12 cellular contexts compared by ENCODE assay signal in genomic region chr1:229781453-229781852, GRCh38.
DNase-seq lines count a peak whose midpoint lies in the region; ATAC-seq and TF ChIP-seq lines count a peak whose summit lies in the region.
"Had no signal": no experiment of that assay in that cellular context is flagged by ENCODE, and none has a peak within 500 bp of the region (broad histone marks: within the 10 kb centered on the region; RNA-seq: fewer than 3 reads in every experiment).

No MANE protein-coding gene starts in this region.

- CTCF ChIA-PET in activated CD4-positive, alpha-beta T cell treated with anti-CD3 and anti-CD28 coated beads, Interleukin-2, amount 10 ng/mL, durations not matched to agents 7 days and 5 days (lab: Charles Lee), result interaction anchor here (0.5 kb wide), 1 partner anchor 62 kb away, joined by 4 read pairs; no protein-coding TSS in a partner anchor

- H3K36me3 Mint-ChIP-seq in activated CD4-positive, alpha-beta T cell treated with anti-CD3 and anti-CD28 coated beads, Interleukin-2, amount 10 ng/mL, durations not matched to agents 7 days and 5 days (ENCODE audit: low read depth), result no peaks in the 10 kb centered on the region

- no peaks in the 10 kb centered on the region for H3K4me1 Mint-ChIP-seq in activated CD4-positive, alpha-beta T cell treated with anti-CD3 and anti-CD28 coated beads, Interleukin-2, amount 10 ng/mL, durations not matched to agents 7 days and 5 days
- H3K4me1 Mint-ChIP-seq: activated CD4-positive, alpha-beta T cell treated with anti-CD3 and anti-CD28 coated beads, Interleukin-2, amount 10 ng/mL, durations not matched to agents 24 days and 14 days had no signal

- H3K4me3 Mint-ChIP-seq in activated CD4-positive, alpha-beta T cell treated with anti-CD3 and anti-CD28 coated beads, Interleukin-2, amount 10 ng/mL, durations not matched to agents 7 days and 5 days, result no peak overlapping the region
- H3K4me3 Mint-ChIP-seq: activated CD4-positive, alpha-beta T cell treated with anti-CD3 and anti-CD28 coated beads, Interleukin-2, amount 10 ng/mL, durations not matched to agents 24 days and 14 days; dendritic cell treated with granulocyte-macrophage colony-stimulating factor and Interleukin-4, amounts not matched to agents 40 ng/mL and 50 ng/mL, for 4 days had no signal

- peaks cover 32% of the 10 kb centered on the region for H3K27me3 ChIP-seq in foreskin keratinocyte
- H3K27me3 ChIP-seq in thoracic aorta (replicated peaks; ENCODE audit: insufficient read depth), result no peaks in the 10 kb centered on the region

- DNase-seq in NCI-H82 (lab: John Stamatoyannopoulos, UW) (peak; percentile 22), NCI-H82 treated with DMSO at 0.1 percent for 48 hours (lab: John Stamatoyannopoulos, UW; ENCODE audit: unreplicated experiment) (no peak), NCI-H510A treated with DMSO at 0.1 percent for 48 hours (lab: John Stamatoyannopoulos, UW) (peak; percentile 62), foreskin keratinocyte (no peak), thoracic aorta (ENCODE audit: low spot score) (no peak)
- no peak for DNase-seq in activated CD4-positive, alpha-beta T cell treated with anti-CD3 and anti-CD28 coated beads, Interleukin-2, amount 10 ng/mL, durations not matched to agents 7 days and 5 days
- DNase-seq: activated CD4-positive, alpha-beta T cell treated with anti-CD3 and anti-CD28 coated beads, Interleukin-2, amount 10 ng/mL, durations not matched to agents 24 days and 14 days; activated naive CD4-positive, alpha-beta T cell treated with anti-CD3 and anti-CD28 coated beads, Interleukin-2, amount 50 U/mL, for 16 hours; NCI-H1048 had no signal

- H3K27ac ChIP-seq in foreskin keratinocyte (no peak overlapping the region), thoracic aorta (no peak overlapping the region)

- ATAC-seq in foreskin keratinocyte, result no peak
- ATAC-seq in thoracic aorta (ENCODE audit: insufficient number of reproducible peaks, low FRiP score, low read depth), result no peak
- no peak for ATAC-seq in GM19395 (IDR thresholded peaks at IDR 0.05; ENCODE audit: unreplicated experiment)
- ATAC-seq in HG02763 (IDR thresholded peaks at IDR 0.05; ENCODE audit: unreplicated experiment), result no peak

- H3K36me3 ChIP-seq in thoracic aorta, result no peaks in the 10 kb centered on the region

- H3K9me3 Mint-ChIP-seq in activated CD4-positive, alpha-beta T cell treated with anti-CD3 and anti-CD28 coated beads, Interleukin-2, amount 10 ng/mL, durations not matched to agents 7 days and 5 days, result no peaks in the 10 kb centered on the region
- H3K9me3 Mint-ChIP-seq: activated CD4-positive, alpha-beta T cell treated with anti-CD3 and anti-CD28 coated beads, Interleukin-2, amount 10 ng/mL, durations not matched to agents 24 days and 14 days; dendritic cell treated with granulocyte-macrophage colony-stimulating factor and Interleukin-4, amounts not matched to agents 40 ng/mL and 50 ng/mL, for 4 days had no signal

- POLR2A ChIA-PET in activated CD4-positive, alpha-beta T cell treated with anti-CD3 and anti-CD28 coated beads, Interleukin-2, amount 10 ng/mL, durations not matched to agents 7 days and 5 days (lab: Charles Lee), result no interaction called here

- no peaks in the 10 kb centered on the region for H3K9me3 ChIP-seq in thoracic aorta

- no peak overlapping the region for H3K27ac Mint-ChIP-seq in activated CD4-positive, alpha-beta T cell treated with anti-CD3 and anti-CD28 coated beads, Interleukin-2, amount 10 ng/mL, durations not matched to agents 7 days and 5 days
- H3K27ac Mint-ChIP-seq: activated CD4-positive, alpha-beta T cell treated with anti-CD3 and anti-CD28 coated beads, Interleukin-2, amount 10 ng/mL, durations not matched to agents 24 days and 14 days; dendritic cell treated with granulocyte-macrophage colony-stimulating factor and Interleukin-4, amounts not matched to agents 40 ng/mL and 50 ng/mL, for 4 days had no signal

- TF ChIP-seq CTCF in foreskin keratinocyte (conservative IDR thresholded peaks at IDR 0.05) (peak; percentile 34), thoracic aorta (IDR thresholded peaks at IDR 0.05) (peak; percentile 15)

- H3K4me3 ChIP-seq in thoracic aorta, result no peak overlapping the region

- H3K4me1 ChIP-seq in foreskin keratinocyte (no peaks in the 10 kb centered on the region), thoracic aorta (ENCODE audit: control insufficient read depth in 1 of 2, low read depth in 2 of 2) (peaks cover 0 to 13% of the 10 kb centered on the region in 2 donors)

- H3K27me3 Mint-ChIP-seq in activated CD4-positive, alpha-beta T cell treated with anti-CD3 and anti-CD28 coated beads, Interleukin-2, amount 10 ng/mL, durations not matched to agents 7 days and 5 days, result peaks cover 4% of the 10 kb centered on the region
- H3K27me3 Mint-ChIP-seq: activated CD4-positive, alpha-beta T cell treated with anti-CD3 and anti-CD28 coated beads, Interleukin-2, amount 10 ng/mL, durations not matched to agents 24 days and 14 days; dendritic cell treated with granulocyte-macrophage colony-stimulating factor and Interleukin-4, amounts not matched to agents 40 ng/mL and 50 ng/mL, for 4 days had no signal

Comparison
In these comparisons a context has a peak if more than half of its experiments do, and no peak if none do; other contexts are left out.
1. DNase-seq: peak in NCI-H82 (single experiment) and NCI-H510A treated with DMSO at 0.1 percent for 48 hours (single experiment); none in NCI-H82 treated with DMSO at 0.1 percent for 48 hours (single experiment), foreskin keratinocyte (0 of 2), thoracic aorta (single experiment) and activated CD4-positive, alpha-beta T cell treated with anti-CD3 and anti-CD28 coated beads, Interleukin-2, amount 10 ng/mL, durations not matched to agents 7 days and 5 days (single experiment).